In genomic region chr11:8025816-8026215, GRCh38 we compare ENCODE assay signal across 18 cellular contexts. TPM values are rescaled to one million over a fixed set of nuclear protein-coding genes. Genes with fewer than 3 reads are reported as not detected.
A peak's percentile ranks its signal among the peaks of the same experiment; 100 is the strongest.
DNase-seq lines count a peak whose midpoint lies in the region; ATAC-seq and TF ChIP-seq lines count a peak whose summit lies in the region.
"Had no signal": no experiment of that assay in that cellular context is flagged by ENCODE, and none has a peak within 500 bp of the region (broad histone marks: within the 10 kb centered on the region; RNA-seq: fewer than 3 reads in every experiment).

No MANE protein-coding gene starts in this region.

- H3K4me3 Mint-ChIP-seq in activated CD8-positive, alpha-beta T cell treated with anti-CD3 and anti-CD28 coated beads, Interleukin-2, amount 10 ng/mL, durations not matched to agents 7 days and 5 days, result no peak overlapping the region
- no peak overlapping the region for H3K4me3 Mint-ChIP-seq in activated CD8-positive, alpha-beta T cell treated with anti-CD3 and anti-CD28 coated beads for 36 hours
- H3K4me3 Mint-ChIP-seq: activated CD4-positive, alpha-beta memory T cell treated with anti-CD3 and anti-CD28 coated beads, Interleukin-2, amount 10 ng/mL, durations not matched to agents 7 days and 5 days; activated naive CD4-positive, alpha-beta T cell treated with anti-CD3 and anti-CD28 coated beads for 36 hours; IgD-negative memory B cell; immature natural killer cell had no signal

- WGBS in right cardiac atrium, result 50% methylated on average over 2 of the region's 2 CpGs

- H3K4me1 ChIP-seq in skeletal muscle satellite cell (ENCODE audit: control insufficient read depth, insufficient read depth, low read length) (peaks cover 20% of the 10 kb centered on the region), right cardiac atrium (ENCODE audit: control insufficient read depth, insufficient read depth, low read length) (peaks cover 2% of the 10 kb centered on the region)
- H3K4me1 ChIP-seq: A549, pancreas, transverse colon had no signal

- H3K36me3 Mint-ChIP-seq in activated CD8-positive, alpha-beta T cell treated with anti-CD3 and anti-CD28 coated beads, Interleukin-2, amount 10 ng/mL, durations not matched to agents 7 days and 5 days (ENCODE audit: low read depth), result no peaks in the 10 kb centered on the region
- no peaks in the 10 kb centered on the region for H3K36me3 Mint-ChIP-seq in activated CD8-positive, alpha-beta T cell treated with anti-CD3 and anti-CD28 coated beads for 36 hours (ENCODE audit: low read depth)
- H3K36me3 Mint-ChIP-seq: IgD-negative memory B cell, immature natural killer cell had no signal

- H3K9me3 ChIP-seq in skeletal muscle satellite cell (replicated peaks; ENCODE audit: low read length) (no peaks in the 10 kb centered on the region), right cardiac atrium (ENCODE audit: control insufficient read depth, low read length) (no peaks in the 10 kb centered on the region)
- H3K9me3 ChIP-seq: A549, pancreas, transverse colon had no signal

- POLR2A ChIA-PET in activated CD8-positive, alpha-beta T cell treated with anti-CD3 and anti-CD28 coated beads, Interleukin-2, amount 10 ng/mL, durations not matched to agents 7 days and 5 days (lab: Charles Lee), result no interaction called here
- POLR2A ChIA-PET in activated CD8-positive, alpha-beta T cell treated with anti-CD3 and anti-CD28 coated beads for 36 hours (lab: Charles Lee), result no interaction called here

- H3K27me3 ChIP-seq in skeletal muscle satellite cell (ENCODE audit: control insufficient read depth, insufficient read depth, low read length) (peaks cover 7% of the 10 kb centered on the region), right cardiac atrium (ENCODE audit: control insufficient read depth, insufficient read depth) (no peaks in the 10 kb centered on the region)

- TF ChIP-seq CTCF in activated CD8-positive, alpha-beta T cell treated with anti-CD3 and anti-CD28 coated beads for 36 hours (IDR thresholded peaks at IDR 0.05), result no peak
- TF ChIP-seq CTCF in epithelial cell of esophagus (IDR thresholded peaks at IDR 0.05; ENCODE audit: insufficient read depth, low read depth, low read length, missing control alignments), result no peak

- H3K27ac ChIP-seq in right cardiac atrium (ENCODE audit: low read length), result no peak overlapping the region
- H3K27ac ChIP-seq: A549, pancreas, transverse colon had no signal

- H3K9ac ChIP-seq in skeletal muscle satellite cell (ENCODE audit: low read depth, low read length), result no peak overlapping the region

- no peaks in the 10 kb centered on the region for H3K9me3 Mint-ChIP-seq in activated CD8-positive, alpha-beta T cell treated with anti-CD3 and anti-CD28 coated beads, Interleukin-2, amount 10 ng/mL, durations not matched to agents 7 days and 5 days (ENCODE audit: insufficient read depth)
- H3K9me3 Mint-ChIP-seq in activated CD8-positive, alpha-beta T cell treated with anti-CD3 and anti-CD28 coated beads for 36 hours, result no peaks in the 10 kb centered on the region
- H3K9me3 Mint-ChIP-seq: activated CD4-positive, alpha-beta memory T cell treated with anti-CD3 and anti-CD28 coated beads, Interleukin-2, amount 10 ng/mL, durations not matched to agents 7 days and 5 days; activated naive CD4-positive, alpha-beta T cell treated with anti-CD3 and anti-CD28 coated beads for 36 hours; IgD-negative memory B cell; immature natural killer cell had no signal

- no peak overlapping the region for H3K27ac Mint-ChIP-seq in activated CD8-positive, alpha-beta T cell treated with anti-CD3 and anti-CD28 coated beads, Interleukin-2, amount 10 ng/mL, durations not matched to agents 7 days and 5 days
- H3K27ac Mint-ChIP-seq in activated CD8-positive, alpha-beta T cell treated with anti-CD3 and anti-CD28 coated beads for 36 hours, result no peak overlapping the region
- H3K27ac Mint-ChIP-seq: activated CD4-positive, alpha-beta memory T cell treated with anti-CD3 and anti-CD28 coated beads, Interleukin-2, amount 10 ng/mL, durations not matched to agents 7 days and 5 days; activated naive CD4-positive, alpha-beta T cell treated with anti-CD3 and anti-CD28 coated beads for 36 hours; IgD-negative memory B cell; immature natural killer cell had no signal

- H3K4me2 ChIP-seq in skeletal muscle satellite cell (ENCODE audit: low read length), result peak overlapping the region; percentile 58
- H3K4me2 ChIP-seq: A549 had no signal

- DNase-seq in activated CD8-positive, alpha-beta T cell treated with anti-CD3 and anti-CD28 coated beads, Interleukin-2, amount 10 ng/mL, durations not matched to agents 7 days and 5 days, result peak; percentile 5
- DNase-seq in activated CD8-positive, alpha-beta T cell treated with anti-CD3 and anti-CD28 coated beads for 36 hours, result no peak
- DNase-seq in RPMI7951 (ENCODE audit: low read depth) (peak; percentile 67), epithelial cell of esophagus (ENCODE audit: low read depth) (peak; percentile 36), right cardiac atrium (no peak)
- DNase-seq in activated CD4-positive, alpha-beta T cell treated with anti-CD3 and anti-CD28 coated beads for 1 hour, result no peak
- DNase-seq: activated CD4-positive, alpha-beta memory T cell treated with anti-CD3 and anti-CD28 coated beads, Interleukin-2, amount 10 ng/mL, durations not matched to agents 7 days and 5 days; activated naive CD4-positive, alpha-beta T cell treated with anti-CD3 and anti-CD28 coated beads for 36 hours; immature natural killer cell; NCI-H1694; NCI-H69; pancreas; transverse colon had no signal

- H3K27me3 Mint-ChIP-seq in activated CD8-positive, alpha-beta T cell treated with anti-CD3 and anti-CD28 coated beads, Interleukin-2, amount 10 ng/mL, durations not matched to agents 7 days and 5 days (ENCODE audit: low read depth), result peaks cover 23% of the 10 kb centered on the region
- peaks cover 8% of the 10 kb centered on the region for H3K27me3 Mint-ChIP-seq in activated CD8-positive, alpha-beta T cell treated with anti-CD3 and anti-CD28 coated beads for 36 hours

- H3K36me3 ChIP-seq in skeletal muscle satellite cell (ENCODE audit: insufficient read depth, low read length), result no peaks in the 10 kb centered on the region
- H3K36me3 ChIP-seq: pancreas, transverse colon had no signal

- ATAC-seq in activated CD8-positive, alpha-beta T cell treated with anti-CD3 and anti-CD28 coated beads, Interleukin-2, amount 10 ng/mL, durations not matched to agents 7 days and 5 days, result no peak
- ATAC-seq in activated CD8-positive, alpha-beta T cell treated with anti-CD3 and anti-CD28 coated beads for 36 hours, result no peak
- ATAC-seq in HG02571 (IDR thresholded peaks at IDR 0.05; ENCODE audit: unreplicated experiment) (no peak), right cardiac atrium (no peak)
- ATAC-seq: esophagus mucosa, pancreas had no signal

- CTCF ChIA-PET in activated CD8-positive, alpha-beta T cell treated with anti-CD3 and anti-CD28 coated beads, Interleukin-2, amount 10 ng/mL, durations not matched to agents 7 days and 5 days (lab: Charles Lee), result no interaction called here
- CTCF ChIA-PET in activated CD8-positive, alpha-beta T cell treated with anti-CD3 and anti-CD28 coated beads for 36 hours (lab: Charles Lee), result interaction anchor here (0.6 to 1.2 kb wide), 2 partner anchors 8 to 74 kb away, joined by 3 to 6 read pairs; no protein-coding TSS in a partner anchor

- intact Hi-C loops in activated CD8-positive, alpha-beta T cell treated with anti-CD3 and anti-CD28 coated beads for 36 hours (cut with micrococcal nuclease), result no loop called here
- intact Hi-C loops in right cardiac atrium (cut with DNase I), result no loop called here

- H3K4me3 ChIP-seq in epithelial cell of esophagus (ENCODE audit: low read length), result no peak overlapping the region
- no peak overlapping the region for H3K4me3 ChIP-seq in skeletal muscle satellite cell (ENCODE audit: low read length)
- no peak overlapping the region for H3K4me3 ChIP-seq in right cardiac atrium (ENCODE audit: low read length)
- H3K4me3 ChIP-seq: A549, pancreas, transverse colon had no signal

- H3K4me1 Mint-ChIP-seq in activated CD8-positive, alpha-beta T cell treated with anti-CD3 and anti-CD28 coated beads, Interleukin-2, amount 10 ng/mL, durations not matched to agents 7 days and 5 days (ENCODE audit: low read depth), result no peaks in the 10 kb centered on the region
- H3K4me1 Mint-ChIP-seq in activated CD8-positive, alpha-beta T cell treated with anti-CD3 and anti-CD28 coated beads for 36 hours (ENCODE audit: low read depth), result no peaks in the 10 kb centered on the region
- H3K4me1 Mint-ChIP-seq: immature natural killer cell had no signal

RNA-seq across cellular contexts. Expression of gene EIF3F, which starts 38.7 kb away (rescaled TPM):
- 100 to 1,000 TPM; 212 to 222 TPM for total RNA-seq in activated CD8-positive, alpha-beta T cell treated with anti-CD3 and anti-CD28 coated beads, Interleukin-2, amount 10 ng/mL, durations not matched to agents 7 days and 5 days
- 100 to 1,000 TPM; 303 to 309 TPM for total RNA-seq in activated CD8-positive, alpha-beta T cell treated with anti-CD3 and anti-CD28 coated beads for 36 hours
- 207 and 216 TPM in 2 replicates for total RNA-seq in RPMI7951 (2014; rRNA removed; shearing (Covaris generic))
- 321 and 322 TPM in 2 replicates for total RNA-seq in skeletal muscle satellite cell (2012; rRNA removed)
- 100 to 1,000 TPM; 152 to 175 (median 159) TPM for total RNA-seq in right cardiac atrium
- 179 TPM for polyA plus RNA-seq in right cardiac atrium

RNA-seq across cellular contexts. Expression of gene TUB, which starts 55.2 kb away (rescaled TPM):
- total RNA-seq in activated CD8-positive, alpha-beta T cell treated with anti-CD3 and anti-CD28 coated beads, Interleukin-2, amount 10 ng/mL, durations not matched to agents 7 days and 5 days, result not detected
- total RNA-seq in activated CD8-positive, alpha-beta T cell treated with anti-CD3 and anti-CD28 coated beads for 36 hours, result under 1 TPM; 0.05 to 0.16 TPM
- under 0.01 and 0.10 TPM in 2 replicates for total RNA-seq in RPMI7951 (2014; rRNA removed; shearing (Covaris generic))
- total RNA-seq in skeletal muscle satellite cell (2012; rRNA removed), result 4.1 and 4.8 TPM in 2 replicates
- 10 to 100 TPM; 24.8 to 31.2 (median 28.0) TPM for total RNA-seq in right cardiac atrium
- polyA plus RNA-seq in right cardiac atrium, result 10.0 TPM
- polyA plus RNA-seq: IgD-negative memory B cell, immature natural killer cell had no signal

Comparison
In these comparisons a context has a peak if more than half of its experiments do, and no peak if none do; other contexts are left out.
1. DNase-seq: peak in activated CD8-positive, alpha-beta T cell treated with anti-CD3 and anti-CD28 coated beads, Interleukin-2, amount 10 ng/mL, durations not matched to agents 7 days and 5 days (single experiment), RPMI7951 (single experiment) and epithelial cell of esophagus (single experiment); none in activated CD8-positive, alpha-beta T cell treated with anti-CD3 and anti-CD28 coated beads for 36 hours (single experiment), activated CD4-positive, alpha-beta T cell treated with anti-CD3 and anti-CD28 coated beads for 1 hour (single experiment) and right cardiac atrium (0 of 3).
2. RNA of gene TUB, which starts 55.2 kb away (total RNA-seq): 24.8 to 31.2 TPM in right cardiac atrium; 0.05 to 0.16 TPM in activated CD8-positive, alpha-beta T cell treated with anti-CD3 and anti-CD28 coated beads for 36 hours, not detected in activated CD8-positive, alpha-beta T cell treated with anti-CD3 and anti-CD28 coated beads, Interleukin-2, amount 10 ng/mL, durations not matched to agents 7 days and 5 days and under 0.01 to 0.10 TPM in RPMI7951; every median in the first group is over 10 times any median in the second.